ENCODE assay signal across 9 cellular contexts in the genomic region with DNA sequence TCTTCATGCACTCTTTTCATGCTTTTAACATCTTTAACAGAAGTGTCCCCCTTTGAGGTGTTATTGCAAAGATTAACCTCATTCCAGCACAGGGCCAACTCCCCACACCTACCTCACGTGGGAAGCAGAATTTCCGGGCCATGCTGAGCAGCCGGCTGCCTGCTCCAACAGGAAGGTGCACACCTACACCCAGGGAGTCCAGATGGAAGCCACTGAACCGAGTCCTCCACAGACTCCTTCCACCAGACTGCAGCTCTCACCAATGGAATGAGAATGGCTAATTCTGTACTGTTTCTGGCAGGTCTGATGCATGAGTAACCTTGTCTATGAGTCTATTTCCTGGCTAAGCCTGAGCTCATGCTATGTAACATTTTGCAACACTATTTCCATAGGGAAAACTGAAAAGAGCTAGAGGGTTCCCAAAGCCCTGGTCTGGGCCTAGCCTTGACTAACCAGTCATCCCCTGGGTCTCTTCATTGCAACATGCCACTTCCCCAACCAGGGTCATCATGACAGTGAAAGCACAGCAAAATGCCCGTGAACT. TPM values are rescaled to one million over a fixed set of nuclear protein-coding genes. Genes with fewer than 3 reads are reported as not detected.
A peak's percentile ranks its signal among the peaks of the same experiment; 100 is the strongest.
DNase-seq lines count a peak whose midpoint lies in the region; ATAC-seq, FAIRE-seq and TF ChIP-seq lines count a peak whose summit lies in the region.
"Had no signal": no experiment of that assay in that cellular context is flagged by ENCODE, and none has a peak within 500 bp of the region (broad histone marks: within the 10 kb centered on the region; RNA-seq: fewer than 3 reads in every experiment).

No MANE protein-coding gene starts in this region.

- H3K4me2 ChIP-seq in skeletal muscle satellite cell (ENCODE audit: low read length), result peak overlapping the region; percentile 77

- H3K4me3 ChIP-seq in skeletal muscle satellite cell (ENCODE audit: low read length), result peak overlapping the region; percentile 54

- TF ChIP-seq CTCF in GM13977 (IDR thresholded peaks at IDR 0.05; ENCODE audit: extremely low read depth, insufficient read depth, missing control alignments) (no peak), foreskin keratinocyte (conservative IDR thresholded peaks at IDR 0.05) (peak; percentile 1), GM13976 (IDR thresholded peaks at IDR 0.05; ENCODE audit: borderline replicate concordance, control extremely low read depth, extremely low read depth, insufficient read depth, missing control alignments) (no peak)

- peaks cover 6% of the 10 kb centered on the region for H3K27me3 ChIP-seq in foreskin keratinocyte
- no peaks in the 10 kb centered on the region for H3K27me3 ChIP-seq in skeletal muscle satellite cell (ENCODE audit: control insufficient read depth, insufficient read depth, low read length)

- in situ Hi-C loops in GM13977 (cut with MboI; ENCODE audit: low pct_unique_long_range_greater_than_20kb, low sequenced_read_pairs, unreplicated experiment), result no loop called here
- in situ Hi-C loops in GM13976 (cut with MboI; ENCODE audit: low sequenced_read_pairs, unreplicated experiment), result no loop called here

- DNase-seq in GM13977 (ENCODE audit: low spot score) (peak; percentile 23), foreskin keratinocyte (peak; percentile 95 to 97), SHP77 (lab: John Stamatoyannopoulos, UW) (no peak), GM13976 (ENCODE audit: low spot score) (no peak), GM12892 (ENCODE audit: insufficient read length) (no peak)
- DNase-seq: activated CD8-positive, alpha-beta memory T cell treated with anti-CD3 and anti-CD28 coated beads, Interleukin-2, amount 50 U/mL, for 48 hours had no signal

- ATAC-seq in SK-N-SH treated with all-trans-retinoic acid at 6 μM for 48 hours (peak; percentile 81), foreskin keratinocyte (peak; percentile 92), HG02970 (IDR thresholded peaks at IDR 0.05; ENCODE audit: low FRiP score, unreplicated experiment) (no peak)

- H3K4me1 ChIP-seq in foreskin keratinocyte (peaks cover 21% of the 10 kb centered on the region), skeletal muscle satellite cell (ENCODE audit: control insufficient read depth, insufficient read depth, low read length) (peaks cover 41% of the 10 kb centered on the region)

- no peak for TF ChIP-seq POLR2A in GM12892 (IDR thresholded peaks at IDR 0.05; ENCODE audit: low read depth, low read length)

- H3K36me3 ChIP-seq in skeletal muscle satellite cell (ENCODE audit: insufficient read depth, low read length), result peaks cover 59% of the 10 kb centered on the region

- H3K27ac ChIP-seq in foreskin keratinocyte, result peak overlapping the region; percentile 68

- no peaks in the 10 kb centered on the region for H3K9me3 ChIP-seq in skeletal muscle satellite cell (replicated peaks; ENCODE audit: low read length)

- FAIRE-seq in GM12892 (lab: Jason Lieb, UNC), result no peak

- H3K9ac ChIP-seq in skeletal muscle satellite cell (ENCODE audit: low read depth, low read length), result peak overlapping the region; percentile 67

TF ChIP-seq in SK-N-SH treated with all-trans-retinoic acid at 6 μM for 48 hours, 23 proteins besides CTCF, POLR2A, EP300 and RAD21:
- TF ChIP-seq OSR1 (CRISPR knock-in tag; IDR thresholded peaks at IDR 0.05) (no peak), TSHZ2 (CRISPR knock-in tag; IDR thresholded peaks at IDR 0.05) (no peak)

RNA-seq across cellular contexts. Expression of gene ERFE, which starts 11.0 kb away (rescaled TPM):
- 0.28 and 0.75 TPM in 2 replicates for total RNA-seq in foreskin keratinocyte
- polyA plus RNA-seq in foreskin keratinocyte, result 0.43 and 0.46 TPM in 2 replicates
- total RNA-seq in skeletal muscle satellite cell (2012; rRNA removed), result 2.0 and 10.7 TPM in 2 replicates
- not detected for polyA plus RNA-seq in GM12892 (2012; ENCODE audit: missing spikeins)

RNA-seq across cellular contexts. Expression of gene KLHL30, which starts 31.3 kb away (rescaled TPM):
- total RNA-seq in foreskin keratinocyte, result not detected in 2 replicates
- not detected in 2 replicates for polyA plus RNA-seq in foreskin keratinocyte
- under 0.01 and 5.5 TPM in 2 replicates for total RNA-seq in skeletal muscle satellite cell (2012; rRNA removed)
- not detected for polyA plus RNA-seq in GM12892 (2012; ENCODE audit: missing spikeins)

RNA-seq across cellular contexts. Expression of gene ILKAP, which starts 33.7 kb away (rescaled TPM):
- 31.8 and 35.3 TPM in 2 replicates for total RNA-seq in foreskin keratinocyte
- 41.1 and 44.2 TPM in 2 replicates for polyA plus RNA-seq in foreskin keratinocyte
- 23.2 and 27.1 TPM in 2 replicates for total RNA-seq in skeletal muscle satellite cell (2012; rRNA removed)
- 31.2 TPM for polyA plus RNA-seq in GM12892 (2012; ENCODE audit: missing spikeins)

Comparison
In these comparisons a context has a peak if more than half of its experiments do, and no peak if none do; other contexts are left out.
1. DNase-seq: peak in GM13977 (single experiment) and foreskin keratinocyte (2 of 2); none in SHP77 (0 of 2), GM13976 (single experiment) and GM12892 (single experiment).